Comparison of ENCODE assay signal across 23 cellular contexts in the genomic region with DNA sequence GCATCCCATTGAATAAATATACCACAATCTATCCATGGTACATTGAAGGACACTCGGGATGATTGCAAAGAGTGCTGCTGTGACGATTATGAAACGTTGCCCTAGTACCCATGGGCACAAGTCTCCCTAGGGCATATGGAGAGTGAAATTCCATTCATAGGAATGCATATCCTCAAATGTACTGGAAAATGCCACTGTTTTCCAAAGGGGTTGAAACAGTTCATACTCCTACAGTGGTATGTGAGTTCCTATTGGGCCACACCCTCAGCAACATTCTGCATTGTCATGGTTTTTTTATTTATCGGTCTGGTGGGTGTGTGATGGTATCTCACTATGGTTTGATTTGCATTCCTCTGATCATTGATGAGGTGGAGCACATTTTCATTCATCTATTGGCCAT.
DNase-seq lines count a peak whose midpoint lies in the region; ATAC-seq and TF ChIP-seq lines count a peak whose summit lies in the region.
"Had no signal": no experiment of that assay in that cellular context is flagged by ENCODE, and none has a peak within 500 bp of the region (broad histone marks: within the 10 kb centered on the region; RNA-seq: fewer than 3 reads in every experiment).

No MANE protein-coding gene starts in this region.

- H3K9me3 ChIP-seq in IMR-90 (ENCODE audit: control insufficient read depth, insufficient read depth, low read length): peaks cover 2% of the 10 kb centered on the region; the same call in 1 of the 2 replicates
- H3K9me3 ChIP-seq: Peyer's patch had no signal

- POLR2A ChIA-PET in IMR-90 (lab: Charles Lee; ENCODE audit: unreplicated experiment): no interaction called here

- CTCF ChIA-PET in IMR-90 (lab: Yijun Ruan, JAX): no interaction called here

- H4K5ac ChIP-seq in IMR-90 (ENCODE audit: low read depth, low read length): no peak overlapping the region

- H2AK9ac ChIP-seq in IMR-90 (replicated peaks; ENCODE audit: low read depth, low read length, poor library complexity): no peak overlapping the region

- H3K4me1 ChIP-seq in IMR-90 (ENCODE audit: control insufficient read depth, insufficient read depth, low read length): peaks cover 6% of the 10 kb centered on the region
- H3K4me1 ChIP-seq: Peyer's patch, SJCRH30 had no signal

- no peak overlapping the region for H3K18ac ChIP-seq in IMR-90 (ENCODE audit: low read depth, low read length)

- no TSS peak for BruUV-seq in IMR-90 (replicated peaks; lab: Mats Ljungman, UMichigan)

- no peak overlapping the region for H3K4me2 ChIP-seq in IMR-90 (ENCODE audit: low read depth, low read length)

- WGBS in IMR-90 (ENCODE audit: extremely low coverage in 2 of 2, insufficient read length in 1 of 2), 2 experiments: no CpG with 5 or more reads among the region's 4 CpGs

- no peak overlapping the region for H4K8ac ChIP-seq in IMR-90 (ENCODE audit: low read depth in 2 of 2, low read length in 2 of 2)

- peak overlapping the region; percentile 67 for H3K27ac Mint-ChIP-seq in chondrocyte (ENCODE audit: unreplicated experiment)
- H3K27ac Mint-ChIP-seq: CD8-positive, alpha-beta memory T cell had no signal

- intact Hi-C loops in IMR-90 (cut with micrococcal nuclease): loop anchor here (10.0 kb wide), 2 partner anchors 194 to 254 kb away; no protein-coding TSS in a partner anchor

- in situ Hi-C loops in IMR-90 (cut with MboI; ENCODE audit: low sequenced_read_pairs): no loop called here

- H3K56ac ChIP-seq in IMR-90 (ENCODE audit: extremely low read depth, insufficient read depth, low read length): no peak overlapping the region

- H3K4me3 ChIP-seq in IMR-90 (ENCODE audit: insufficient read depth, low read depth, low read length) (no peak overlapping the region), fibroblast of villous mesenchyme (ENCODE audit: low read depth, low read length) (no peak overlapping the region)
- H3K4me3 ChIP-seq: GM12878, K562, Peyer's patch, SJCRH30 had no signal

- no peak overlapping the region for H4K91ac ChIP-seq in IMR-90 (ENCODE audit: insufficient read depth, low read depth, low read length)

- TF ChIP-seq POLR2A in IMR-90 (IDR thresholded peaks at IDR 0.05; ENCODE audit: low read depth, low read length): no peak

- no peak overlapping the region for H2BK5ac ChIP-seq in IMR-90 (ENCODE audit: low read depth, low read length, poor library complexity, severe bottlenecking)

- H3K4me3 Mint-ChIP-seq in chondrocyte (ENCODE audit: unreplicated experiment): no peak overlapping the region
- H3K4me3 Mint-ChIP-seq: CD8-positive, alpha-beta memory T cell had no signal

- H3K27me3 ChIP-seq in IMR-90 (ENCODE audit: control insufficient read depth, insufficient read depth, low read length): peaks cover 3% of the 10 kb centered on the region
- H3K27me3 ChIP-seq: Peyer's patch, SJCRH30 had no signal

- TF ChIP-seq RAD21 in IMR-90 (IDR thresholded peaks at IDR 0.05; ENCODE audit: low read length): no peak

- peaks cover 21% of the 10 kb centered on the region for H3K4me1 Mint-ChIP-seq in chondrocyte (ENCODE audit: low read depth)
- H3K4me1 Mint-ChIP-seq: CD8-positive, alpha-beta memory T cell had no signal

- no peak overlapping the region for H3K27ac ChIP-seq in IMR-90 (ENCODE audit: insufficient read depth, low read length)
- H3K27ac ChIP-seq: Peyer's patch, SJCRH30 had no signal

- peaks cover 30% of the 10 kb centered on the region for H3K9me3 Mint-ChIP-seq in chondrocyte (ENCODE audit: low read depth)

- no peak overlapping the region for H2AFZ ChIP-seq in IMR-90 (replicated peaks; ENCODE audit: low read length, poor library complexity)

- H3K9me1 ChIP-seq in IMR-90 (ENCODE audit: insufficient read depth, low read length): peaks cover 3% of the 10 kb centered on the region; the same call in 1 of the 2 replicates

- no peaks in the 10 kb centered on the region for H3K79me1 ChIP-seq in IMR-90 (ENCODE audit: low read depth in 1 of 2, low read length in 2 of 2)

- H2AK5ac ChIP-seq in IMR-90 (ENCODE audit: low read depth, low read length): no peak overlapping the region

- no peaks in the 10 kb centered on the region for H3K36me3 ChIP-seq in IMR-90 (ENCODE audit: control insufficient read depth, insufficient read depth, low read length)
- H3K36me3 ChIP-seq: Peyer's patch, SJCRH30 had no signal

- H3K9ac ChIP-seq in IMR-90 (ENCODE audit: low read depth, low read length): no peak overlapping the region

- peak; percentile 6 for DNase-seq in AG08395 (ENCODE audit: low spot score)
- no peak for DNase-seq in IMR-90
- no peak for DNase-seq in chondrocyte (ENCODE audit: low spot score)
- peak; percentile 18 for DNase-seq in fibroblast of villous mesenchyme (ENCODE audit: low read depth)
- no peak for DNase-seq in Kasumi-1 (lab: John Stamatoyannopoulos, UW)
- DNase-seq in effector CD8-positive, alpha-beta T cell (lab: John Stamatoyannopoulos, UW): no peak
- DNase-seq: ACHN; AML-193; C1 segment of cervical spinal cord; CD8-positive, alpha-beta memory T cell; DMS79; NCI-H1092; NCI-H146; NCI-H2029; NCI-H2227 treated with DMSO at 0.1 percent for 48 hours; NCI-H524; NCI-H82; Peyer's patch; SJCRH30 had no signal

- TF ChIP-seq CTCF in IMR-90 (conservative IDR thresholded peaks at IDR 0.05; ENCODE audit: low read depth, low read length) (no peak), chondrocyte (IDR thresholded peaks at IDR 0.05) (no peak), fibroblast of villous mesenchyme (IDR thresholded peaks at IDR 0.05; ENCODE audit: insufficient read depth, low read depth, low read length) (no peak)

- peaks cover 2% of the 10 kb centered on the region for H3K27me3 Mint-ChIP-seq in chondrocyte (ENCODE audit: low read depth)

- no peak overlapping the region for H2BK15ac ChIP-seq in IMR-90 (ENCODE audit: low read depth, low read length)

- H3K36me3 Mint-ChIP-seq in chondrocyte (ENCODE audit: low read depth): peaks cover 9% of the 10 kb centered on the region

- no peak for ATAC-seq in IMR-90 (ENCODE audit: low read depth)
- ATAC-seq in activated CD4-positive, CD25-positive, alpha-beta regulatory T cell treated with anti-CD3 and anti-CD28 coated beads, Interleukin-2, amount 50 U/mL, for 24 hours: no peak
- ATAC-seq in HG02678 (IDR thresholded peaks at IDR 0.05; ENCODE audit: unreplicated experiment): no peak
- ATAC-seq: GM12878, K562 had no signal

- H4K20me1 ChIP-seq in IMR-90 (ENCODE audit: insufficient read depth, low read length): no peaks in the 10 kb centered on the region

- H3K14ac ChIP-seq in IMR-90 (replicated peaks; ENCODE audit: low read depth, low read length): no peak overlapping the region

- no peak overlapping the region for H2BK20ac ChIP-seq in IMR-90 (ENCODE audit: low read depth, low read length)

- no peak overlapping the region for H2BK120ac ChIP-seq in IMR-90 (ENCODE audit: low read depth, low read length)

- dilution Hi-C loops in IMR-90 (cut with HindIII; ENCODE audit: low sequenced_read_pairs, unreplicated experiment): no loop called here

- no peak overlapping the region for H3K23ac ChIP-seq in IMR-90 (ENCODE audit: low read depth, low read length)

- no peak overlapping the region for H3K4ac ChIP-seq in IMR-90 (ENCODE audit: low read depth, low read length)

TF ChIP-seq in IMR-90, 13 proteins besides CTCF, POLR2A, EP300 and RAD21:
- TF ChIP-seq SMC3 (IDR thresholded peaks at IDR 0.05; ENCODE audit: low read depth, low read length): no peak
- 0 out of 2 replicates have a peak, but pooled peaks have one; percentile 14 for TF ChIP-seq NFE2L2 (IDR thresholded peaks at IDR 0.05; ENCODE audit: low read depth, low read length)
- TF ChIP-seq BHLHE40 (IDR thresholded peaks at IDR 0.05; ENCODE audit: low read depth, low read length): no peak

Comparison
In these comparisons a context has a peak if more than half of its experiments do, and no peak if none do; other contexts are left out.
1. DNase-seq: peak in AG08395 (single experiment) and fibroblast of villous mesenchyme (single experiment); none in IMR-90 (single experiment), chondrocyte (single experiment), Kasumi-1 (0 of 2) and effector CD8-positive, alpha-beta T cell (single experiment).